ENCODE assay signal across 18 cellular contexts in genomic region chr7:86848226-86848625, GRCh38.
DNase-seq lines count a peak whose midpoint lies in the region; ATAC-seq, FAIRE-seq and TF ChIP-seq lines count a peak whose summit lies in the region.
"Had no signal": no experiment of that assay in that cellular context is flagged by ENCODE, and none has a peak within 500 bp of the region (broad histone marks: within the 10 kb centered on the region; RNA-seq: fewer than 3 reads in every experiment).

No MANE protein-coding gene starts in this region.

- no peaks in the 10 kb centered on the region for H3K27me3 ChIP-seq in colonic mucosa
- H3K27me3 ChIP-seq in small intestine (ENCODE audit: control insufficient read depth in 2 of 2, insufficient read depth in 2 of 2, low read length in 2 of 2): no peaks in the 10 kb centered on the region
- H3K27me3 ChIP-seq in osteoblast (ENCODE audit: insufficient read depth, low read length): no peaks in the 10 kb centered on the region
- no peaks in the 10 kb centered on the region for H3K27me3 ChIP-seq in upper lobe of right lung
- H3K27me3 ChIP-seq: BE2C had no signal

- H3K9me3 ChIP-seq in colonic mucosa: no peaks in the 10 kb centered on the region
- H3K9me3 ChIP-seq in mucosa of descending colon: no peaks in the 10 kb centered on the region
- H3K9me3 ChIP-seq in small intestine (ENCODE audit: control insufficient read depth, low read depth): no peaks in the 10 kb centered on the region
- H3K9me3 ChIP-seq in osteoblast (ENCODE audit: low read depth, low read length): peaks cover 2% of the 10 kb centered on the region
- no peaks in the 10 kb centered on the region for H3K9me3 ChIP-seq in upper lobe of right lung
- H3K9me3 ChIP-seq: A549, BE2C had no signal

- no peaks in the 10 kb centered on the region for H3K36me3 ChIP-seq in colonic mucosa
- no peaks in the 10 kb centered on the region for H3K36me3 ChIP-seq in mucosa of descending colon (ENCODE audit: low read depth)
- no peaks in the 10 kb centered on the region for H3K36me3 ChIP-seq in small intestine (ENCODE audit: control insufficient read depth in 2 of 2, insufficient read depth in 2 of 2, low read length in 2 of 2)
- no peaks in the 10 kb centered on the region for H3K36me3 ChIP-seq in osteoblast (ENCODE audit: insufficient read depth, low read length)
- no peaks in the 10 kb centered on the region for H3K36me3 ChIP-seq in upper lobe of right lung
- H3K36me3 ChIP-seq: BE2C had no signal

- H4K20me1 ChIP-seq in osteoblast (ENCODE audit: insufficient read depth, low read length): no peaks in the 10 kb centered on the region

- DNase-seq in Kasumi-1 (lab: John Stamatoyannopoulos, UW) (peak; percentile 15 to 24), colonic mucosa (peak; percentile 47), mucosa of descending colon (peak in 1 of 3 donors; percentile 49), small intestine (peak; percentile 12), kidney glomerular epithelial cell (lab: John Stamatoyannopoulos, UW) (no peak), osteoblast (ENCODE audit: insufficient read length, low spot score, missing footprints) (no peak), upper lobe of right lung (no peak)
- DNase-seq: BE2C; CD8-positive, alpha-beta T cell; COR-L47; DMS79; GOT3; H9 had no signal

- H3K4me3 ChIP-seq in colonic mucosa: no peak overlapping the region
- H3K4me3 ChIP-seq in mucosa of descending colon: no peak overlapping the region
- H3K4me3 ChIP-seq in small intestine (ENCODE audit: low read depth in 1 of 2, low read length in 2 of 2): no peak overlapping the region
- H3K4me3 ChIP-seq in osteoblast (ENCODE audit: insufficient read depth, low read length): no peak overlapping the region
- H3K4me3 ChIP-seq in upper lobe of right lung: no peak overlapping the region
- H3K4me3 ChIP-seq: A549, GM12878 had no signal

- ATAC-seq in mucosa of descending colon: peak; percentile 87
- no peak for ATAC-seq in GM21526 (IDR thresholded peaks at IDR 0.05; ENCODE audit: low FRiP score, unreplicated experiment)
- no peak for ATAC-seq in upper lobe of right lung
- ATAC-seq: A549; CD8-positive, alpha-beta T cell; GM12878 had no signal

- no peak overlapping the region for H2AFZ ChIP-seq in osteoblast (ENCODE audit: low read length)

- no peak for FAIRE-seq in small intestine (lab: Jason Lieb, UNC)
- FAIRE-seq: A549, GM12878 had no signal

- H3K4me2 ChIP-seq in osteoblast (ENCODE audit: insufficient read depth, low read length): no peak overlapping the region
- H3K4me2 ChIP-seq: A549 had no signal

- no peak overlapping the region for H3K9ac ChIP-seq in colonic mucosa (ENCODE audit: low read depth in 2 of 2, low read length in 2 of 2)

- no peaks in the 10 kb centered on the region for H3K79me2 ChIP-seq in osteoblast (ENCODE audit: insufficient read depth, low read length)

- WGBS in small intestine, 3 donors: 11 to 54% (median 30%) methylated on average over 2 of the region's 2 CpGs

- intact Hi-C loops in colonic mucosa (cut with DNase I): no loop called here
- intact Hi-C loops in mucosa of descending colon (cut with DNase I, micrococcal nuclease): no loop called here
- intact Hi-C loops in upper lobe of right lung (cut with DNase I): no loop called here

- peak overlapping the region; percentile 54 for H3K27ac ChIP-seq in colonic mucosa
- no peak overlapping the region for H3K27ac ChIP-seq in small intestine (ENCODE audit: low read depth in 1 of 2, low read length in 1 of 2)
- H3K27ac ChIP-seq in osteoblast (ENCODE audit: low read depth, low read length): no peak overlapping the region
- H3K27ac ChIP-seq in upper lobe of right lung: no peak overlapping the region
- H3K27ac ChIP-seq: A549, C4-2B, HL-60 had no signal

- TF ChIP-seq CTCF in colonic mucosa (IDR thresholded peaks at IDR 0.05) (no peak), mucosa of descending colon (IDR thresholded peaks at IDR 0.05) (no peak), osteoblast (IDR thresholded peaks at IDR 0.05; ENCODE audit: extremely low read depth, low read depth, low read length) (no peak), upper lobe of right lung (IDR thresholded peaks at IDR 0.05) (no peak)

- H3K4me1 ChIP-seq in colonic mucosa (peaks cover 7% of the 10 kb centered on the region), mucosa of descending colon (ENCODE audit: low read depth) (peaks cover 8% of the 10 kb centered on the region), small intestine (ENCODE audit: control insufficient read depth in 2 of 2, insufficient read depth in 1 of 2, low read depth in 1 of 2, low read length in 1 of 2) (no peaks in the 10 kb centered on the region), osteoblast (ENCODE audit: insufficient read depth, low read length) (no peaks in the 10 kb centered on the region), upper lobe of right lung (no peaks in the 10 kb centered on the region)
- H3K4me1 ChIP-seq: A549, BE2C had no signal

Comparison
In these comparisons a context has a peak if more than half of its experiments do, and no peak if none do; other contexts are left out.
1. DNase-seq: peak in Kasumi-1 (2 of 2), colonic mucosa (single experiment) and small intestine (single experiment); none in kidney glomerular epithelial cell (single experiment), osteoblast (single experiment) and upper lobe of right lung (single experiment).